1 cellular context compared by ENCODE assay signal in genomic region chr2:181203916-181204315, GRCh38.
TF ChIP-seq lines count a peak whose summit lies in the region.

No MANE protein-coding gene starts in this region.

TF ChIP-seq in SK-N-SH, 30 proteins besides CTCF, POLR2A, EP300 and RAD21 (continued from another document):
- TF ChIP-seq POLR2AphosphoS5 (IDR thresholded peaks at IDR 0.05; ENCODE audit: low read depth, low read length): no peak
- TF ChIP-seq JUND (IDR thresholded peaks at IDR 0.05): peak; percentile 16; the same call in 1 of the 2 replicates
- TF ChIP-seq YY1 (IDR thresholded peaks at IDR 0.05; ENCODE audit: low read depth): no peak
TF ChIP-seq in SK-N-SH: peak in this region for 3.
